Comparison of ENCODE assay signal across 1 cellular context in genomic region chr17:6910987-6911603, GRCh38.
TF ChIP-seq lines count a peak whose summit lies in the region.

No MANE protein-coding gene starts in this region.

TF ChIP-seq in WTC11, 78 proteins besides CTCF, POLR2A, EP300 and RAD21 (continued from another document):
- TF ChIP-seq ZNF121 (CRISPR knock-in tag; IDR thresholded peaks at IDR 0.05) (no peak), MAX (CRISPR knock-in tag; IDR thresholded peaks at IDR 0.05) (no peak), E2F1 (CRISPR knock-in tag; IDR thresholded peaks at IDR 0.05) (no peak), ZNF671 (CRISPR knock-in tag; IDR thresholded peaks at IDR 0.05) (no peak), SOX15 (CRISPR knock-in tag; IDR thresholded peaks at IDR 0.05) (no peak)
- TF ChIP-seq, protein P1, sequence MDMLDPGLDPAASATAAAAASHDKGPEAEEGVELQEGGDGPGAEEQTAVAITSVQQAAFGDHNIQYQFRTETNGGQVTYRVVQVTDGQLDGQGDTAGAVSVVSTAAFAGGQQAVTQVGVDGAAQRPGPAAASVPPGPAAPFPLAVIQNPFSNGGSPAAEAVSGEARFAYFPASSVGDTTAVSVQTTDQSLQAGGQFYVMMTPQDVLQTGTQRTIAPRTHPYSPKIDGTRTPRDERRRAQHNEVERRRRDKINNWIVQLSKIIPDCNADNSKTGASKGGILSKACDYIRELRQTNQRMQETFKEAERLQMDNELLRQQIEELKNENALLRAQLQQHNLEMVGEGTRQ (CRISPR knock-in tag; IDR thresholded peaks at IDR 0.05) = no peak
